ENCODE assay signal across 18 cellular contexts in genomic region chr18:57975805-57976204, GRCh38.
DNase-seq lines count a peak whose midpoint lies in the region; ATAC-seq and TF ChIP-seq lines count a peak whose summit lies in the region.
"Had no signal": no experiment of that assay in that cellular context is flagged by ENCODE, and none has a peak within 500 bp of the region (broad histone marks: within the 10 kb centered on the region; RNA-seq: fewer than 3 reads in every experiment).

No MANE protein-coding gene starts in this region.

- no peaks in the 10 kb centered on the region for H3K9me3 Mint-ChIP-seq in IgD-negative memory B cell
- H3K9me3 Mint-ChIP-seq in stimulated activated naive B cell treated with anti-CD40 and anti-IgM and Interleukin-4, amounts not matched to agents 10 μg/mL and 1 μg/mL and 100 μg/mL, for 72 hours: no peaks in the 10 kb centered on the region
- H3K9me3 Mint-ChIP-seq: activated naive CD4-positive, alpha-beta T cell treated with anti-CD3 and anti-CD28 coated beads, Interleukin-2, amount 50 U/mL, for 72 hours; immature natural killer cell had no signal

- WGBS in suprapubic skin: 30% methylated on average over 2 of the region's 2 CpGs

- intact Hi-C loops in left lung (cut with DNase I): no loop called here

- H3K4me1 ChIP-seq in left lung (peaks cover 0 to 7% of the 10 kb centered on the region in 2 donors), suprapubic skin (no peaks in the 10 kb centered on the region)

- TF ChIP-seq CTCF in left lung (IDR thresholded peaks at IDR 0.05) (no peak), suprapubic skin (IDR thresholded peaks at IDR 0.05) (no peak)

- H3K9me3 ChIP-seq in left lung (no peaks in the 10 kb centered on the region), suprapubic skin (no peaks in the 10 kb centered on the region)
- H3K9me3 ChIP-seq: BLaER1 treated with 17β-estradiol and CSF1 and Interleukin-3, amounts not matched to agents 10 nM and 100 nM; gastroesophageal sphincter had no signal

- peak overlapping the region in 1 of 3 donors; percentile 21 for H3K27ac Mint-ChIP-seq in IgD-negative memory B cell
- no peak overlapping the region for H3K27ac Mint-ChIP-seq in stimulated activated naive B cell treated with anti-CD40 and anti-IgM and Interleukin-4, amounts not matched to agents 10 μg/mL and 1 μg/mL and 100 μg/mL, for 72 hours
- H3K27ac Mint-ChIP-seq: activated naive CD4-positive, alpha-beta T cell treated with anti-CD3 and anti-CD28 coated beads, Interleukin-2, amount 50 U/mL, for 72 hours; immature natural killer cell had no signal

- ATAC-seq in GM18907 (IDR thresholded peaks at IDR 0.05; ENCODE audit: unreplicated experiment): peak; percentile 22
- ATAC-seq in left lung: peak; percentile 64
- ATAC-seq in stimulated activated naive B cell treated with anti-CD40 and anti-IgM and Interleukin-4, amounts not matched to agents 10 μg/mL and 1 μg/mL and 100 μg/mL, for 72 hours (replicated peaks): peak; percentile 59 to 74
- ATAC-seq: activated CD4-positive, CD25-positive, alpha-beta regulatory T cell treated with anti-CD3 and anti-CD28 coated beads, Interleukin-2, amount 50 U/mL, for 24 hours; gastroesophageal sphincter had no signal

- H3K27ac ChIP-seq in left lung: peak overlapping the region; percentile 63 to 81
- no peak overlapping the region for H3K27ac ChIP-seq in suprapubic skin
- H3K27ac ChIP-seq: BLaER1 treated with 17β-estradiol and CSF1 and Interleukin-3, amounts not matched to agents 10 nM and 100 nM had no signal

- TF ChIP-seq EP300 in suprapubic skin (IDR thresholded peaks at IDR 0.05): no peak

- H3K4me3 ChIP-seq in left lung: no peak overlapping the region
- no peak overlapping the region for H3K4me3 ChIP-seq in suprapubic skin
- H3K4me3 ChIP-seq: BLaER1 treated with 17β-estradiol and CSF1 and Interleukin-3, amounts not matched to agents 10 nM and 100 nM; gastroesophageal sphincter had no signal

- DNase-seq in left lung: no peak
- DNase-seq in stimulated activated naive B cell treated with anti-CD40 and anti-IgM and Interleukin-4, amounts not matched to agents 10 μg/mL and 1 μg/mL and 100 μg/mL, for 72 hours: no peak
- DNase-seq in DMS53 (lab: John Stamatoyannopoulos, UW): no peak
- DNase-seq in GM19238 (ENCODE audit: insufficient read length, low spot score): no peak
- no peak for DNase-seq in foreskin melanocyte
- DNase-seq in suprapubic skin (ENCODE audit: low spot score in 2 of 2): no peak
- DNase-seq: activated T-cell treated with anti-CD3 and anti-CD28 coated beads for 4 hours; GF-D8; immature natural killer cell; NCI-H524 treated with DMSO at 0.1 percent for 48 hours; stimulated activated CD4-positive, alpha-beta T cell treated with anti-CD3 and anti-CD28 coated beads, Interleukin-2, amount 100 ng/mL, for 24 hours; stimulated activated CD8-positive, alpha-beta memory T cell treated with anti-CD3 and anti-CD28 coated beads, Interleukin-4, amount 100 ng/mL, for 48 hours had no signal

- no peaks in the 10 kb centered on the region for H3K27me3 Mint-ChIP-seq in IgD-negative memory B cell
- no peaks in the 10 kb centered on the region for H3K27me3 Mint-ChIP-seq in stimulated activated naive B cell treated with anti-CD40 and anti-IgM and Interleukin-4, amounts not matched to agents 10 μg/mL and 1 μg/mL and 100 μg/mL, for 72 hours

- no peaks in the 10 kb centered on the region for H3K27me3 ChIP-seq in left lung
- no peaks in the 10 kb centered on the region for H3K27me3 ChIP-seq in suprapubic skin
- H3K27me3 ChIP-seq: BLaER1 treated with 17β-estradiol and CSF1 and Interleukin-3, amounts not matched to agents 10 nM and 100 nM; gastroesophageal sphincter had no signal

- H3K4me1 Mint-ChIP-seq in IgD-negative memory B cell: peaks cover 7 to 10% (median 8%) of the 10 kb centered on the region in 3 donors
- H3K4me1 Mint-ChIP-seq in stimulated activated naive B cell treated with anti-CD40 and anti-IgM and Interleukin-4, amounts not matched to agents 10 μg/mL and 1 μg/mL and 100 μg/mL, for 72 hours: peaks cover 7 to 9% of the 10 kb centered on the region in 2 donors

- H3K36me3 Mint-ChIP-seq in IgD-negative memory B cell: no peaks in the 10 kb centered on the region
- no peaks in the 10 kb centered on the region for H3K36me3 Mint-ChIP-seq in stimulated activated naive B cell treated with anti-CD40 and anti-IgM and Interleukin-4, amounts not matched to agents 10 μg/mL and 1 μg/mL and 100 μg/mL, for 72 hours
- H3K36me3 Mint-ChIP-seq: activated naive CD4-positive, alpha-beta T cell treated with anti-CD3 and anti-CD28 coated beads, Interleukin-2, amount 50 U/mL, for 72 hours; immature natural killer cell had no signal

- H3K36me3 ChIP-seq in left lung: no peaks in the 10 kb centered on the region
- H3K36me3 ChIP-seq in suprapubic skin: no peaks in the 10 kb centered on the region
- H3K36me3 ChIP-seq: BLaER1 treated with 17β-estradiol and CSF1 and Interleukin-3, amounts not matched to agents 10 nM and 100 nM; gastroesophageal sphincter had no signal

- TF ChIP-seq POLR2A in suprapubic skin (IDR thresholded peaks at IDR 0.05): no peak

- H3K4me3 Mint-ChIP-seq in IgD-negative memory B cell: peak overlapping the region; percentile 13 to 65 (median 56)
- H3K4me3 Mint-ChIP-seq in stimulated activated naive B cell treated with anti-CD40 and anti-IgM and Interleukin-4, amounts not matched to agents 10 μg/mL and 1 μg/mL and 100 μg/mL, for 72 hours: peak overlapping the region; percentile 7 to 36
